Comparison of ENCODE assay signal across 1 cellular context in genomic region chr16:12758031-12758669, GRCh38.
A peak's percentile ranks its signal among the peaks of the same experiment; 100 is the strongest.
TF ChIP-seq lines count a peak whose summit lies in the region.

No MANE protein-coding gene starts in this region.

TF ChIP-seq in K562, 482 proteins besides CTCF, POLR2A, EP300 and RAD21 (continued from another document):
- TF ChIP-seq E2F8 (IDR thresholded peaks at IDR 0.05; ENCODE audit: low read depth, partially characterized antibody) (no peak), MCM3 (IDR thresholded peaks at IDR 0.05) (no peak), MBD1 (CRISPR knock-in tag; IDR thresholded peaks at IDR 0.05) (no peak), MLLT1 (IDR thresholded peaks at IDR 0.05) (no peak), TSC22D4 (tag; IDR thresholded peaks at IDR 0.05) (no peak), KLF13 (tag; IDR thresholded peaks at IDR 0.05; ENCODE audit: borderline replicate concordance, low read depth) (no peak), ZNF644 (tag; IDR thresholded peaks at IDR 0.05; ENCODE audit: low read depth) (peak; percentile 62; the same call in 1 of the 2 replicates), ZNF165 (CRISPR knock-in tag; IDR thresholded peaks at IDR 0.05; ENCODE audit: borderline replicate concordance) (no peak), NBN (IDR thresholded peaks at IDR 0.05; ENCODE audit: low read depth) (no peak), DDX20 (tag; IDR thresholded peaks at IDR 0.05; ENCODE audit: low read depth) (no peak), ZMIZ1 (IDR thresholded peaks at IDR 0.05; ENCODE audit: low read depth in 2 of 2, low read length in 2 of 2) (no peak), DEAF1 (CRISPR knock-in tag; IDR thresholded peaks at IDR 0.05) (no peak), SAFB2 (IDR thresholded peaks at IDR 0.05; ENCODE audit: borderline replicate concordance, low read depth, low read length, severe bottlenecking) (no peak), ZNF561 (CRISPR knock-in tag; conservative IDR thresholded peaks at IDR 0.05) (no peak), ZNF449 (CRISPR knock-in tag; IDR thresholded peaks at IDR 0.05) (no peak), IRF2 (CRISPR knock-in tag; IDR thresholded peaks at IDR 0.05) (no peak), CBX2 (IDR thresholded peaks at IDR 0.05; ENCODE audit: insufficient read depth, low read length, poor library complexity, severe bottlenecking) (no peak)
TF ChIP-seq in K562: peak in this region for 48.
